ENCODE assay signal across 24 cellular contexts in the genomic region with DNA sequence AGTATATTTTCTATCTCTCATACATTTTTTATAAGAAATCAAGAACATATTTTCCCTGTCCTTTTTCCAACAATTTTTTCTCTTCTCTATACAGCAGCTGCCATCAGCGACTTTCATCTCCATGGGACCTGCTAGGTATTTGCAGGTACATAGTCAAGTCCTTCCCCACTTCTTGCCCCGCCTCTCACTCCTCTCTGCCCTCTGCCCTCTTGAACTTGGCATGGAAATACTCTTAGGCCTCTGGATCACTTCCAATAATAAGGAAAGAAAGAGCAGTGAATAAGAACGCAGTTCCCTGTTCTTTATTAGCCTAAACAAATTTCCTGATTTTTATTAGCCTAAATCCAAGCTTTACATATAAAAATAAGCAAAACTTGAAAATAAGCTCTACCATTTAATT.
"Had no signal": no experiment of that assay in that cellular context is flagged by ENCODE, and none has a peak within 500 bp of the region (broad histone marks: within the 10 kb centered on the region; RNA-seq: fewer than 3 reads in every experiment).

No MANE protein-coding gene starts in this region.

- H3K4me1 ChIP-seq: esophagus squamous epithelium, gastrocnemius medialis, heart right ventricle, lower lobe of right lung had no signal

- FAIRE-seq: colon, endometrium, islet of Langerhans, keratinocyte had no signal

- H3K9me3 ChIP-seq: esophagus squamous epithelium, gastrocnemius medialis, lower lobe of right lung had no signal

- ATAC-seq: effector memory CD8-positive, alpha-beta T cell; esophagus mucosa; gastrocnemius medialis; heart right ventricle; left cardiac atrium; left lobe of liver; left ventricle myocardium superior; lower lobe of right lung had no signal

- H3K27me3 ChIP-seq: esophagus squamous epithelium, gastrocnemius medialis, heart right ventricle had no signal

- H3K27ac ChIP-seq: epithelial cell of prostate, esophagus squamous epithelium, gastrocnemius medialis, heart right ventricle, lower lobe of right lung had no signal

- DNase-seq: cortex of kidney; effector CD8-positive, alpha-beta T cell; effector memory CD8-positive, alpha-beta T cell; endodermal cell; erythroblast; esophagus squamous epithelium; foreskin fibroblast; foreskin melanocyte; gastrocnemius medialis; glutamatergic neuron; head of caudate nucleus; heart right ventricle; hippocampal formation; left cardiac atrium; left ventricle myocardium superior; lower lobe of right lung; mesenchymal stem cell had no signal

- H3K36me3 ChIP-seq: esophagus squamous epithelium, gastrocnemius medialis, heart right ventricle, lower lobe of right lung had no signal

- H3K4me3 ChIP-seq: esophagus squamous epithelium, gastrocnemius medialis, heart right ventricle, lower lobe of right lung had no signal
